Comparison of ENCODE assay signal across 18 cellular contexts in the genomic region with DNA sequence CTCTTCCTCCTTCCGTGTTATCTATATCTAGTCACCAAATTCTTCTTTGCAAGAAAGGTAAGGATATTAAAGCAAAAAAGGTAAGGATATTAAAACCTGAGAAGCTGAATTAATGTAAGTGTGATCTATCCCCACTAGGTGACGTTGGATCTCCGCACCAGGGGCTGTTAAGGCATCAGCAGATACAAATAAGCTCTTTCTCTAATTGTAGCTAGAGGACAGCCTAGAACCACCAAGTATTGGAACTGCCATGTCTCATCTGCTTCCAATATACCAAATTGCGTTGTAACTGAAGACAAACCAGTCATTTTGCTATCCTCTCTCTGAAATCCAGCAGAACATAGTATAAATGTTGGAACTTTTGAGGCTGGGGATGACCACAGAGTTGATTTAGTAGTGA.
DNase-seq lines count a peak whose midpoint lies in the region; ATAC-seq, FAIRE-seq and TF ChIP-seq lines count a peak whose summit lies in the region.
"Had no signal": no experiment of that assay in that cellular context is flagged by ENCODE, and none has a peak within 500 bp of the region (broad histone marks: within the 10 kb centered on the region; RNA-seq: fewer than 3 reads in every experiment).

No MANE protein-coding gene starts in this region.

- intact Hi-C loops in left ventricle myocardium superior (cut with micrococcal nuclease): no loop called here

- no peak for FAIRE-seq in HTR-8/SVneo (lab: Jason Lieb, UNC)
- FAIRE-seq: TTC549 had no signal

- DNase-seq in AG09309 (ENCODE audit: low read depth) (no peak), HTR-8/SVneo (ENCODE audit: insufficient read length, low spot score) (peak; percentile 4), cardiac fibroblast (ENCODE audit: low read depth in 2 of 2) (peak in 1 of 2 donors; percentile 66), left ventricle myocardium superior (peak; percentile 30), NCI-H524 (lab: John Stamatoyannopoulos, UW) (no peak), amygdala (lab: John Stamatoyannopoulos, UW) (no peak), T-helper 1 cell (no peak)
- DNase-seq: activated CD8-positive, alpha-beta memory T cell treated with anti-CD3 and anti-CD28 coated beads for 24 hours; activated effector memory CD4-positive, alpha-beta T cell treated with Interleukin-2 at 50 U/mL for 16 hours; AML-193; DMS79; foreskin melanocyte; GM23248; NCI-H1048; stimulated activated CD4-positive, alpha-beta T cell treated with anti-CD3 and anti-CD28 coated beads, Interleukin-4, amount 100 ng/mL, for 24 hours had no signal

- peak; percentile 22 for TF ChIP-seq CTCF in AG09309 (IDR thresholded peaks at IDR 0.05; ENCODE audit: control insufficient read depth, insufficient read depth, low read depth, low read length, missing control alignments)
- peak; percentile 46 for TF ChIP-seq CTCF in cardiac fibroblast (IDR thresholded peaks at IDR 0.05; ENCODE audit: low read depth, low read length)

- ATAC-seq in left ventricle myocardium superior (peak; percentile 37), GM21825 (IDR thresholded peaks at IDR 0.05; ENCODE audit: unreplicated experiment) (no peak)

- H3K4me3 ChIP-seq in AG09309 (ENCODE audit: control insufficient read depth, low read depth, low read length) (no peak overlapping the region), cardiac fibroblast (replicated peaks in 1 of 2; ENCODE audit: low read depth in 2 of 2, low read length in 2 of 2) (no peak overlapping the region)
- H3K4me3 ChIP-seq: GM23248, SK-N-MC had no signal

Comparison
In these comparisons a context has a peak if more than half of its experiments do, and no peak if none do; other contexts are left out.
1. DNase-seq: peak in HTR-8/SVneo (single experiment) and left ventricle myocardium superior (single experiment); none in AG09309 (single experiment), NCI-H524 (0 of 2), amygdala (0 of 56) and T-helper 1 cell (0 of 5).